Comparison of ENCODE assay signal across 1 cellular context in genomic region chr1:229694053-229694693, GRCh38.
TF ChIP-seq lines count a peak whose summit lies in the region.

No MANE protein-coding gene starts in this region.

TF ChIP-seq in WTC11, 78 proteins besides CTCF, POLR2A, EP300 and RAD21 (continued from another document):
- TF ChIP-seq AFF4 (CRISPR knock-in tag; IDR thresholded peaks at IDR 0.05; ENCODE audit: borderline replicate concordance), result peak; percentile 84; the same call in 1 of the 2 replicates
- no peak for TF ChIP-seq ATF1 (CRISPR knock-in tag; IDR thresholded peaks at IDR 0.05)
- TF ChIP-seq ZNF423 (CRISPR knock-in tag; IDR thresholded peaks at IDR 0.05), result peak; percentile 98
- peak; percentile 87 for TF ChIP-seq CREB1 (CRISPR knock-in tag; IDR thresholded peaks at IDR 0.05)
